8 cellular contexts compared by ENCODE assay signal in the genomic region with DNA sequence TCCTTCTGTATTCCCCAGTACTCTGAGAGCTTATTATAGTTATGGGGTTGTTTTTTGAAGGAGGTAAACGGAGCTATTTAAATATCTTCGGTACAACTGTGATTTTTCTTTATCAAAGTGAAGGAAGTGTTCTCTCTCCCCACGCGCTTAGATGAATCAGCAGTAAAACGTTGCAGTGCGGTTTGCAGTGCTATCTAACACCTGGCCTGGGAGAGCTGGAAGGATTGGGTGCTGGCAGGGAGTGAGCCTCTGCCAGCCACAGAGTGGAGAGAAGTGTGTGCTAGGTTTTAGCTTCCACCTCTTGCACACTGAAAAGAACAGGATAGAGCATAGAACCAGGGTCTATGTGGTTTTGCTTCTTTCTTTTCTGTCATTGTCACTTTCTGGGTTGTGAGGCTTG.
DNase-seq lines count a peak whose midpoint lies in the region; ATAC-seq and TF ChIP-seq lines count a peak whose summit lies in the region.

No MANE protein-coding gene starts in this region.

- H3K4me1 Mint-ChIP-seq in immature natural killer cell: peaks cover 12 to 16% of the 10 kb centered on the region in 2 donors

- no peaks in the 10 kb centered on the region for H3K9me3 Mint-ChIP-seq in immature natural killer cell

- DNase-seq in ACHN (peak; percentile 88), NOMO-1 treated with DMSO at 0.1 percent for 48 hours (lab: John Stamatoyannopoulos, UW; ENCODE audit: unreplicated experiment) (peak; percentile 61), immature natural killer cell (peak; percentile 32 to 46 (median 45)), GM13976 (ENCODE audit: low spot score) (no peak)
- peak; percentile 76 for DNase-seq in activated effector memory CD4-positive, alpha-beta T cell treated with anti-CD3 and anti-CD28 coated beads, Interleukin-2, amount 50 U/mL, for 16 hours
- DNase-seq in stimulated activated CD4-positive, alpha-beta T cell treated with anti-CD3 and anti-CD28 coated beads, Interleukin-4, amount 100 ng/mL, for 4 hours: peak; percentile 10 to 61

- peaks cover under 1 to 11% (median 9%) of the 10 kb centered on the region in 3 donors for H3K36me3 Mint-ChIP-seq in immature natural killer cell

- H3K27ac Mint-ChIP-seq in immature natural killer cell: peak overlapping the region in 3 of 6 donors; percentile 31 to 53 (median 53)

- H3K27me3 Mint-ChIP-seq in immature natural killer cell (ENCODE audit: low read depth in 3 of 3): no peaks in the 10 kb centered on the region

- ATAC-seq in GM18870 (IDR thresholded peaks at IDR 0.05; ENCODE audit: unreplicated experiment) (peak; percentile 80), HG03432 (IDR thresholded peaks at IDR 0.05; ENCODE audit: unreplicated experiment) (peak; percentile 92)

- in situ Hi-C loops in ACHN (cut with HindIII; ENCODE audit: low pct_ligation_motif_present, low pct_unique_long_range_greater_than_20kb, low sequenced_read_pairs) (no loop called here), GM13976 (cut with MboI; ENCODE audit: low sequenced_read_pairs, unreplicated experiment) (no loop called here)

- peak overlapping the region; percentile 24 to 77 (median 59) for H3K4me3 Mint-ChIP-seq in immature natural killer cell

- no peak for TF ChIP-seq CTCF in GM13976 (IDR thresholded peaks at IDR 0.05; ENCODE audit: borderline replicate concordance, control extremely low read depth, extremely low read depth, insufficient read depth, missing control alignments)
